Comparison of ENCODE assay signal across 12 cellular contexts in the genomic region with DNA sequence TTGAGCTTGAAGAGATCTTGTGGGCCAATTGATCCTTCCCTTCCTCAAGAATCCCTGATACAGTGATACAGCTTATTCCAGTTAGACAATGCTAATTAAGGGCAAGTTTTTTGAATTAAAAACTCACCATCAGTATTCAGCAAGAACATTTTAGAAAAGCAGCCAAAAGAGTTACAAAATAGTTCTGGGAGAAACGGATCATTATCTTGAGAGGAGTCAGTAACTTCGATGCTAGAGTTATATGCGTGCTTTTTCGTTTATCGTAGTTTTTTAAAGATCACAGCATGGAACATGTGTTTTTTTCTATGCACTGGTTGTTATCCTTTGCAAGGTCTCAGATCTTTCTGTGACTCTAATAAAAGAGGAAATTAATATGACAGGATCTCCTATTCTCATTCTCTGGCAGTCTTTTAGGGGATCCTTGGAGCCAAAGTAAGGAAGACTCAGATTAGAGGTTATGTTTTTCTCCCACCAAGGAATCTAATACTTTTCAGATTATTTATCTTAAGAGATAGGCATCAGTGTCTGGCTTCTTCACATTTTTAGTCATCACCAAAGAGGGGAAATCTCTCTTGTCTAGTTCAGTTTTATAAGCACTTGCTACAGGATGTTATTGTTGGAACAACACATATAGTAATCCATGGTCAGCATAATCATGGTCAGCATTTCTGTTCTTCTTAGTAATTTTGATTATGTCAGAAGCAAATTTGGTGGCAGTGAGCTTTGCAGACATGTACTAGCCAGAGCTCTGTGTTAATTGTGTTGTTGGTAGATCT.
DNase-seq lines count a peak whose midpoint lies in the region; ATAC-seq, FAIRE-seq and TF ChIP-seq lines count a peak whose summit lies in the region.
"Had no signal": no experiment of that assay in that cellular context is flagged by ENCODE, and none has a peak within 500 bp of the region (broad histone marks: within the 10 kb centered on the region; RNA-seq: fewer than 3 reads in every experiment).

No MANE protein-coding gene starts in this region.

- intact Hi-C loops in GM12878 (cut with micrococcal nuclease; ENCODE audit: unreplicated experiment) = no loop called here
- intact Hi-C loops in left ventricle myocardium inferior (cut with micrococcal nuclease) = no loop called here
- intact Hi-C loops in ovary (cut with DNase I) = no loop called here

- WGBS in GM12878 (ENCODE audit: insufficient coverage, insufficient replicate concordance, low lambda C conversion rate, missing lambda C conversion rate) = 97% methylated on average over 5 of the region's 5 CpGs
- WGBS in ovary, 3 donors = 49 to 67% (median 51%) methylated on average over 5 of the region's 5 CpGs

- RAD21 ChIA-PET in GM12878 (lab: Charles Lee; ENCODE audit: unreplicated experiment) = interaction anchor here (0.9 to 1.7 kb wide), 2 partner anchors 109 to 154 kb away, joined by 3 to 4 read pairs; no protein-coding TSS in a partner anchor

- BruUV-seq in GM12878 (replicated peaks; lab: Mats Ljungman, UMichigan) = no TSS peak

- TF ChIP-seq POLR2A in GM12878 (IDR thresholded peaks at IDR 0.05; ENCODE audit: low read depth, low read length) = no peak
- TF ChIP-seq POLR2A in ovary (IDR thresholded peaks at IDR 0.05) = no peak
- no peak for TF ChIP-seq POLR2A in GM12892 (IDR thresholded peaks at IDR 0.05; ENCODE audit: low read depth, low read length)

- FAIRE-seq in GM12878 (lab: Jason Lieb, UNC) = no peak
- FAIRE-seq in GM12892 (lab: Jason Lieb, UNC) = no peak
- FAIRE-seq: bronchial epithelial cell had no signal

- DNase-seq in GM12878 (ENCODE audit: low read depth, low spot score) (no peak), left ventricle myocardium inferior (no peak), NCI-H526 (lab: John Stamatoyannopoulos, UW) (no peak), ovary (no peak), GM12892 (ENCODE audit: insufficient read length) (no peak)
- no peak for DNase-seq in stimulated activated naive CD4-positive, alpha-beta T cell treated with Interleukin-2 at 50 U/mL for 16 hours (lab: John Stamatoyannopoulos, UW)
- DNase-seq: NCI-H1930; stimulated activated CD8-positive, alpha-beta memory T cell treated with anti-CD3 and anti-CD28 coated beads, Interleukin-4, amount 100 ng/mL, for 48 hours; T-helper 9 cell had no signal

- H3K4me2 ChIP-seq in GM12878 (ENCODE audit: control insufficient read depth, insufficient read depth) (no peak overlapping the region), skeletal muscle satellite cell (ENCODE audit: low read length) (peak overlapping the region; percentile 27)

- TF ChIP-seq RAD21 in GM12878 (IDR thresholded peaks at IDR 0.05; ENCODE audit: insufficient read depth, low read depth, low read length) = no peak

- no peaks in the 10 kb centered on the region for H3K9me3 ChIP-seq in GM12878 (replicated peaks; ENCODE audit: control insufficient read depth, insufficient read depth, low read length)
- H3K9me3 ChIP-seq in left ventricle myocardium inferior (replicated peaks) = no peaks in the 10 kb centered on the region
- H3K9me3 ChIP-seq in skeletal muscle satellite cell (replicated peaks; ENCODE audit: low read length) = no peaks in the 10 kb centered on the region
- H3K9me3 ChIP-seq in ovary = no peaks in the 10 kb centered on the region

- in situ Hi-C loops in GM12878 (cut with MboI) = no loop called here

- TF ChIP-seq EP300 in GM12878 (IDR thresholded peaks at IDR 0.05; ENCODE audit: borderline replicate concordance in 1 of 2, control insufficient read depth in 1 of 2, low read depth in 2 of 2, low read length in 2 of 2) (no peak), ovary (IDR thresholded peaks at IDR 0.05) (no peak)

- SMC1A ChIA-PET in GM12878 (lab: Charles Lee; ENCODE audit: uncharacterized antibody, unreplicated experiment) = interaction anchor here (1.4 to 2.6 kb wide), 5 partner anchors 11 to 42 kb away, joined by 3 to 13 read pairs (median 5); no protein-coding TSS in a partner anchor

- no peaks in the 10 kb centered on the region for H4K20me1 ChIP-seq in GM12878 (ENCODE audit: control insufficient read depth, insufficient read depth)

- ATAC-seq in GM18868 (IDR thresholded peaks at IDR 0.05; ENCODE audit: unreplicated experiment) (peak; percentile 53), GM12878 (peak; percentile 38; the same call in 1 of the 3 replicates)

- TF ChIP-seq CTCF in GM12878 (IDR thresholded peaks at IDR 0.05 in 2 of 3, conservative IDR thresholded peaks at IDR 0.05 in 1 of 3; ENCODE audit: control insufficient read depth in 2 of 3, extremely low read depth in 1 of 3, insufficient read depth in 1 of 3, low read depth in 3 of 3, low read length in 3 of 3) = no peak
- no peak for TF ChIP-seq CTCF in left ventricle myocardium inferior (IDR thresholded peaks at IDR 0.05; ENCODE audit: borderline replicate concordance)
- no peak for TF ChIP-seq CTCF in ovary (IDR thresholded peaks at IDR 0.05)

- H3K4me1 ChIP-seq in GM12878 (ENCODE audit: control insufficient read depth, insufficient read depth, low read length) = no peaks in the 10 kb centered on the region
- H3K4me1 ChIP-seq in left ventricle myocardium inferior = peaks cover 91% of the 10 kb centered on the region
- peaks cover 55% of the 10 kb centered on the region for H3K4me1 ChIP-seq in skeletal muscle satellite cell (ENCODE audit: control insufficient read depth, insufficient read depth, low read length)
- H3K4me1 ChIP-seq in ovary (ENCODE audit: insufficient read depth) = peaks cover 3% of the 10 kb centered on the region

- POLR2A ChIA-PET in GM12878 (lab: Charles Lee) = interaction anchor here (1.2 kb wide), 1 partner anchor 23 kb away, joined by 3 read pairs; no protein-coding TSS in a partner anchor

- no peak overlapping the region for H3K4me3 ChIP-seq in GM12878
- H3K4me3 ChIP-seq in left ventricle myocardium inferior = peak overlapping the region; percentile 22
- H3K4me3 ChIP-seq in skeletal muscle satellite cell (ENCODE audit: low read length) = no peak overlapping the region
- no peak overlapping the region for H3K4me3 ChIP-seq in ovary

- no peaks in the 10 kb centered on the region for H3K79me2 ChIP-seq in GM12878 (ENCODE audit: control insufficient read depth, insufficient read depth, low read length)

- H3K27me3 ChIP-seq in GM12878 (replicated peaks in 1 of 2; ENCODE audit: control insufficient read depth in 2 of 2, insufficient read depth in 2 of 2, low read length in 1 of 2) = no peaks in the 10 kb centered on the region
- no peaks in the 10 kb centered on the region for H3K27me3 ChIP-seq in left ventricle myocardium inferior (ENCODE audit: low read depth)
- no peaks in the 10 kb centered on the region for H3K27me3 ChIP-seq in skeletal muscle satellite cell (ENCODE audit: control insufficient read depth, insufficient read depth, low read length)
- no peaks in the 10 kb centered on the region for H3K27me3 ChIP-seq in ovary

- H3K27ac ChIP-seq in GM12878 (ENCODE audit: control insufficient read depth, insufficient read depth) = no peak overlapping the region
- peak overlapping the region; percentile 74 for H3K27ac ChIP-seq in left ventricle myocardium inferior (replicated peaks)
- no peak overlapping the region for H3K27ac ChIP-seq in ovary

- H2AFZ ChIP-seq in GM12878 (ENCODE audit: control insufficient read depth, low read depth, low read length) = no peak overlapping the region

- H3K9ac ChIP-seq in GM12878 (ENCODE audit: control insufficient read depth, insufficient read depth, low read length) = no peak overlapping the region
- no peak overlapping the region for H3K9ac ChIP-seq in skeletal muscle satellite cell (ENCODE audit: low read depth, low read length)

- H3K36me3 ChIP-seq in GM12878 (ENCODE audit: control insufficient read depth in 2 of 2, insufficient read depth in 2 of 2, low read length in 1 of 2) (no peaks in the 10 kb centered on the region), left ventricle myocardium inferior (no peaks in the 10 kb centered on the region), skeletal muscle satellite cell (ENCODE audit: insufficient read depth, low read length) (no peaks in the 10 kb centered on the region), ovary (no peaks in the 10 kb centered on the region)

- CTCF ChIA-PET in GM12878 (lab: Yijun Ruan, JAX) = interaction anchor here (1.1 to 1.7 kb wide), 2 partner anchors 18 to 154 kb away, joined by 3 to 4 read pairs; no protein-coding TSS in a partner anchor

TF ChIP-seq in GM12878, 131 proteins besides CTCF, POLR2A, EP300 and RAD21 (continues in another document):
- TF ChIP-seq, protein P1, sequence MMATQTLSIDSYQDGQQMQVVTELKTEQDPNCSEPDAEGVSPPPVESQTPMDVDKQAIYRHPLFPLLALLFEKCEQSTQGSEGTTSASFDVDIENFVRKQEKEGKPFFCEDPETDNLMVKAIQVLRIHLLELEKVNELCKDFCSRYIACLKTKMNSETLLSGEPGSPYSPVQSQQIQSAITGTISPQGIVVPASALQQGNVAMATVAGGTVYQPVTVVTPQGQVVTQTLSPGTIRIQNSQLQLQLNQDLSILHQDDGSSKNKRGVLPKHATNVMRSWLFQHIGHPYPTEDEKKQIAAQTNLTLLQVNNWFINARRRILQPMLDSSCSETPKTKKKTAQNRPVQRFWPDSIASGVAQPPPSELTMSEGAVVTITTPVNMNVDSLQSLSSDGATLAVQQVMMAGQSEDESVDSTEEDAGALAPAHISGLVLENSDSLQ (IDR thresholded peaks at IDR 0.05) = no peak
- TF ChIP-seq CREB1 (IDR thresholded peaks at IDR 0.05; ENCODE audit: low read depth) = no peak
- TF ChIP-seq, protein P2, sequence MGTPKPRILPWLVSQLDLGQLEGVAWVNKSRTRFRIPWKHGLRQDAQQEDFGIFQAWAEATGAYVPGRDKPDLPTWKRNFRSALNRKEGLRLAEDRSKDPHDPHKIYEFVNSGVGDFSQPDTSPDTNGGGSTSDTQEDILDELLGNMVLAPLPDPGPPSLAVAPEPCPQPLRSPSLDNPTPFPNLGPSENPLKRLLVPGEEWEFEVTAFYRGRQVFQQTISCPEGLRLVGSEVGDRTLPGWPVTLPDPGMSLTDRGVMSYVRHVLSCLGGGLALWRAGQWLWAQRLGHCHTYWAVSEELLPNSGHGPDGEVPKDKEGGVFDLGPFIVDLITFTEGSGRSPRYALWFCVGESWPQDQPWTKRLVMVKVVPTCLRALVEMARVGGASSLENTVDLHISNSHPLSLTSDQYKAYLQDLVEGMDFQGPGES (IDR thresholded peaks at IDR 0.05) = no peak
